ENCODE assay signal across 1 cellular context in genomic region chr10:125605167-125605566, GRCh38.
TF ChIP-seq lines count a peak whose summit lies in the region.

No MANE protein-coding gene starts in this region.

TF ChIP-seq in K562, 482 proteins besides CTCF, POLR2A, EP300 and RAD21 (continued from another document and continues in another):
- TF ChIP-seq ZNF431 (CRISPR knock-in tag; IDR thresholded peaks at IDR 0.05), result no peak
- TF ChIP-seq GTF2F1 (IDR thresholded peaks at IDR 0.05; ENCODE audit: low read depth, low read length), result no peak
- no peak for TF ChIP-seq CBX1 (IDR thresholded peaks at IDR 0.05; ENCODE audit: low read depth)
- no peak for TF ChIP-seq ZNF79 (CRISPR knock-in tag; IDR thresholded peaks at IDR 0.05; ENCODE audit: low read depth)
- peak; percentile 98 for TF ChIP-seq TCF3 (CRISPR knock-in tag; IDR thresholded peaks at IDR 0.05)
- no peak for TF ChIP-seq ZNF408 (CRISPR knock-in tag; IDR thresholded peaks at IDR 0.05; ENCODE audit: low read depth)
- TF ChIP-seq FOXK1 (CRISPR knock-in tag; IDR thresholded peaks at IDR 0.05; ENCODE audit: borderline replicate concordance), result no peak
- no peak for TF ChIP-seq ZNF699 (CRISPR knock-in tag; IDR thresholded peaks at IDR 0.05; ENCODE audit: insufficient replicate concordance)
- no peak for TF ChIP-seq ZNF75A (CRISPR knock-in tag; IDR thresholded peaks at IDR 0.05)
- TF ChIP-seq BRF2 (IDR thresholded peaks at IDR 0.05; ENCODE audit: borderline replicate concordance, insufficient read depth, insufficient read length), result no peak
- peak; percentile 30; the same call in 1 of the 2 replicates for TF ChIP-seq VEZF1 (CRISPR knock-in tag; IDR thresholded peaks at IDR 0.05)
- TF ChIP-seq NEUROD1 (IDR thresholded peaks at IDR 0.05; ENCODE audit: borderline replicate concordance, low read depth, low read length, partially characterized antibody), result no peak
- TF ChIP-seq TCF7L2 (IDR thresholded peaks at IDR 0.05; ENCODE audit: low read depth, low read length), result no peak
- no peak for TF ChIP-seq FOXK2 (conservative IDR thresholded peaks at IDR 0.05 in 1 of 2, IDR thresholded peaks at IDR 0.05 in 1 of 2; ENCODE audit: low read depth in 2 of 2)
- TF ChIP-seq ZKSCAN1 (IDR thresholded peaks at IDR 0.05; ENCODE audit: low read depth, low read length), result no peak
- TF ChIP-seq ZNF445 (CRISPR knock-in tag; IDR thresholded peaks at IDR 0.05; ENCODE audit: low read depth), result no peak
- TF ChIP-seq NELFE (IDR thresholded peaks at IDR 0.05; ENCODE audit: insufficient read depth, insufficient read length), result no peak
- no peak for TF ChIP-seq EWSR1 (IDR thresholded peaks at IDR 0.05; ENCODE audit: borderline replicate concordance, low read depth, partially characterized antibody)
- TF ChIP-seq SREBF2 (CRISPR knock-in tag; IDR thresholded peaks at IDR 0.05), result no peak
- no peak for TF ChIP-seq CREB3L1 (IDR thresholded peaks at IDR 0.05; ENCODE audit: borderline replicate concordance, low read depth)
- peak; percentile 88 for TF ChIP-seq ARID1B (IDR thresholded peaks at IDR 0.05)
- no peak for TF ChIP-seq BRF1 (IDR thresholded peaks at IDR 0.05; ENCODE audit: borderline replicate concordance, extremely low read depth, insufficient read length)
- TF ChIP-seq ZBTB40 (IDR thresholded peaks at IDR 0.05), result no peak
- no peak for TF ChIP-seq ZBTB40 (CRISPR knock-in tag; IDR thresholded peaks at IDR 0.05)
- TF ChIP-seq GMEB1 (CRISPR knock-in tag; IDR thresholded peaks at IDR 0.05), result no peak
- no peak for TF ChIP-seq U2AF2 (optimal IDR thresholded peaks at IDR 0.05; ENCODE audit: low read depth, low read length)
- TF ChIP-seq PHF8 (IDR thresholded peaks at IDR 0.05; ENCODE audit: borderline replicate concordance, low read length), result no peak
- TF ChIP-seq MNT (conservative IDR thresholded peaks at IDR 0.05), result no peak
- peak; percentile 90; the same call in 1 of the 2 replicates for TF ChIP-seq DMBX1 (CRISPR knock-in tag; IDR thresholded peaks at IDR 0.05; ENCODE audit: borderline replicate concordance)
- TF ChIP-seq TRIM28 (IDR thresholded peaks at IDR 0.05), result no peak
- no peak for TF ChIP-seq ZBTB43 (CRISPR knock-in tag; IDR thresholded peaks at IDR 0.05)
- TF ChIP-seq CBX3 (IDR thresholded peaks at IDR 0.05; ENCODE audit: borderline replicate concordance in 1 of 2, low read length in 2 of 2), result peak in 1 of 2 experiments; percentile 82; a peak in 1 of 3 replicates
- no peak for TF ChIP-seq BCL6 (CRISPR knock-in tag; IDR thresholded peaks at IDR 0.05)
- TF ChIP-seq E2F5 (CRISPR knock-in tag; IDR thresholded peaks at IDR 0.05), result no peak
- TF ChIP-seq ZBTB1 (CRISPR knock-in tag; IDR thresholded peaks at IDR 0.05; ENCODE audit: borderline replicate concordance, low read depth), result no peak; the same call in 1 of the 2 replicates
- TF ChIP-seq FOXP1 (CRISPR knock-in tag; IDR thresholded peaks at IDR 0.05), result 0 out of 2 replicates have a peak, but pooled peaks have one; percentile 42
- no peak for TF ChIP-seq ZNF512 (tag; IDR thresholded peaks at IDR 0.05)
- TF ChIP-seq PRPF4 (IDR thresholded peaks at IDR 0.05; ENCODE audit: insufficient read depth, low read depth, low read length, poor library complexity, severe bottlenecking), result no peak
